ENCODE assay signal across 14 cellular contexts in the genomic region with DNA sequence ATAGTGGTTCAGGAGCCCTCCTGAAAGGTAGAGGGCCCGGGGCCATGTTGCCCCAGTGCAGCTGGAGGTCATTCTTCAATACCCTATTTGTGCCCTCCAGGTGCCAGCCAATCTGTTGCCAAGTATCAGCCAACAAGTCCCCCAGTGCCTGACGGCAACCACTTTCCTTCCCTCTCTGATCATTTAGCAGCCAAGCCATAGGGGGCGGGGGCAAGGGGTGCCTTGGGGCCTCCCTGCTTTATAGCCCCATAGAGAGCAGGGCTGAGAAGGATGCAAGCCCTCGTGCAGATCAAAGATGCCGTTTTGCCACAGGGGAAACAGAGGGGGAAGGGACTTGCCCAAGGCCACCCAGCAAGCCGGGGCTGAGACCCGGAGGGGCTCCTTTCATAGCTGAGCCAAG.
DNase-seq lines count a peak whose midpoint lies in the region; ATAC-seq and TF ChIP-seq lines count a peak whose summit lies in the region.
"Had no signal": no experiment of that assay in that cellular context is flagged by ENCODE, and none has a peak within 500 bp of the region (broad histone marks: within the 10 kb centered on the region; RNA-seq: fewer than 3 reads in every experiment).

No MANE protein-coding gene starts in this region.

- H3K23ac ChIP-seq in neuronal stem cell (ENCODE audit: low read depth, low read length, poor library complexity): no peak overlapping the region

- H2BK120ac ChIP-seq in neuronal stem cell (ENCODE audit: low read depth, low read length): no peak overlapping the region

- no peaks in the 10 kb centered on the region for H3K9me2 ChIP-seq in OCI-LY7 (ENCODE audit: insufficient read depth, low read length)

- H3K79me2 ChIP-seq in OCI-LY7 (ENCODE audit: insufficient read depth, low read depth, low read length): no peaks in the 10 kb centered on the region

- H3K27me3 ChIP-seq in heart left ventricle (peaks cover 0 to 14% (median 0%) of the 10 kb centered on the region in 9 donors), neuronal stem cell (ENCODE audit: control insufficient read depth in 3 of 3, insufficient read depth in 3 of 3, low read depth in 1 of 3, low read length in 3 of 3) (no peaks in the 10 kb centered on the region)

- no peaks in the 10 kb centered on the region for H3K79me1 ChIP-seq in neuronal stem cell (ENCODE audit: low read depth, low read length)

- no peak overlapping the region for H3K9ac ChIP-seq in neuronal stem cell (ENCODE audit: low read depth, low read length, poor library complexity)

- TF ChIP-seq POLR2A in heart left ventricle (IDR thresholded peaks at IDR 0.05): no peak

- H3K4me1 ChIP-seq in heart left ventricle: peaks cover 0 to 7% (median 0%) of the 10 kb centered on the region in 12 donors
- no peaks in the 10 kb centered on the region for H3K4me1 ChIP-seq in neuronal stem cell (ENCODE audit: control insufficient read depth in 2 of 2, insufficient read depth in 1 of 2, low read depth in 1 of 2, low read length in 2 of 2)
- H3K4me1 ChIP-seq in OCI-LY7 (ENCODE audit: insufficient read depth, low read length, poor library complexity, severe bottlenecking): no peaks in the 10 kb centered on the region
- H3K4me1 ChIP-seq: HAP-1 had no signal

- POLR2A ChIA-PET in OCI-LY7 (lab: Charles Lee): no interaction called here

- no peak overlapping the region for H2BK15ac ChIP-seq in neuronal stem cell (ENCODE audit: low read length)

- H4K20me1 ChIP-seq in OCI-LY7 (ENCODE audit: insufficient read depth, low read length): no peaks in the 10 kb centered on the region

- no peak overlapping the region for H2AK5ac ChIP-seq in neuronal stem cell (ENCODE audit: low read depth, low read length)

- CTCF ChIA-PET in OCI-LY7 (lab: Charles Lee; ENCODE audit: unreplicated experiment): no interaction called here

- DNase-seq in cardiac septum (ENCODE audit: low spot score) (peak; percentile 36), heart left ventricle (no peak), coronary artery (ENCODE audit: low spot score) (peak; percentile 53), neuronal stem cell (ENCODE audit: low spot score) (no peak), NCI-H1105 treated with DMSO at 0.1 percent for 48 hours (lab: John Stamatoyannopoulos, UW) (no peak), OCI-LY7 (ENCODE audit: low spot score) (no peak)
- no peak for DNase-seq in activated CD4-positive, alpha-beta T cell treated with anti-CD3 and anti-CD28 coated beads for 48 hours
- DNase-seq: 8988T; AML-193; C1 segment of cervical spinal cord; CD4-positive, alpha-beta memory T cell; DMS79 had no signal

- H2BK5ac ChIP-seq in neuronal stem cell (ENCODE audit: low read length): peak overlapping the region; percentile 53

- H3K14ac ChIP-seq in neuronal stem cell (ENCODE audit: low read length): no peak overlapping the region

- ATAC-seq in heart left ventricle: no peak
- ATAC-seq: GM23338 had no signal

- H3K4ac ChIP-seq in neuronal stem cell (ENCODE audit: low read length): no peak overlapping the region

- no peak overlapping the region for H3K27ac ChIP-seq in heart left ventricle
- H3K27ac ChIP-seq in coronary artery: no peak overlapping the region
- no peak overlapping the region for H3K27ac ChIP-seq in neuronal stem cell (replicated peaks; ENCODE audit: low read length)
- no peak overlapping the region for H3K27ac ChIP-seq in OCI-LY7 (ENCODE audit: low read depth, low read length, poor library complexity, severe bottlenecking)

- H2AFZ ChIP-seq in neuronal stem cell (ENCODE audit: low read length) (no peak overlapping the region), OCI-LY7 (ENCODE audit: low read length) (no peak overlapping the region)
- H2AFZ ChIP-seq: GM23338 had no signal

- no peaks in the 10 kb centered on the region for H3K36me3 ChIP-seq in heart left ventricle
- H3K36me3 ChIP-seq in neuronal stem cell (replicated peaks in 1 of 2; ENCODE audit: control insufficient read depth in 2 of 2, insufficient read depth in 2 of 2, low read length in 2 of 2): no peaks in the 10 kb centered on the region
- H3K36me3 ChIP-seq in OCI-LY7 (ENCODE audit: insufficient read depth, low read length): no peaks in the 10 kb centered on the region
- H3K36me3 ChIP-seq: HAP-1 had no signal

- H4K91ac ChIP-seq in neuronal stem cell (ENCODE audit: low read depth, low read length, poor library complexity): no peak overlapping the region

- H3K4me3 ChIP-seq in heart left ventricle (no peak overlapping the region), coronary artery (no peak overlapping the region), neuronal stem cell (ENCODE audit: low read length in 2 of 2) (no peak overlapping the region), OCI-LY7 (ENCODE audit: low read depth, low read length, poor library complexity, severe bottlenecking) (no peak overlapping the region)
- H3K4me3 ChIP-seq: GM23338, HAP-1 had no signal

- BruUV-seq in OCI-LY7 (replicated peaks; lab: Mats Ljungman, UMichigan): no TSS peak

- no peak overlapping the region for H3K18ac ChIP-seq in neuronal stem cell (ENCODE audit: low read length)

- no peak overlapping the region for H4K8ac ChIP-seq in neuronal stem cell (ENCODE audit: low read depth, low read length)

- TF ChIP-seq CTCF in heart left ventricle (IDR thresholded peaks at IDR 0.05): no peak
- no peak for TF ChIP-seq CTCF in coronary artery (IDR thresholded peaks at IDR 0.05)
- no peak for TF ChIP-seq CTCF in OCI-LY7 (conservative IDR thresholded peaks at IDR 0.05; ENCODE audit: low read length)

- 86 to 93% (median 87%) methylated on average over 4 to 7 of the region's 7 CpGs for WGBS in heart left ventricle, 4 donors
- no CpG with 5 or more reads among the region's 7 CpGs for WGBS in neuronal stem cell (ENCODE audit: extremely low coverage in 2 of 2, insufficient read length in 2 of 2, insufficient replicate concordance in 1 of 2), 2 donors

- H3K9me3 ChIP-seq in heart left ventricle: no peaks in the 10 kb centered on the region
- no peaks in the 10 kb centered on the region for H3K9me3 ChIP-seq in neuronal stem cell (replicated peaks in 1 of 2; ENCODE audit: control insufficient read depth in 2 of 2, insufficient read depth in 1 of 2, low read depth in 1 of 2, low read length in 2 of 2)
- H3K9me3 ChIP-seq in OCI-LY7 (ENCODE audit: low read length): no peaks in the 10 kb centered on the region
- H3K9me3 ChIP-seq: HAP-1 had no signal

- no peak overlapping the region for H2BK12ac ChIP-seq in neuronal stem cell (ENCODE audit: low read length)

- H3K4me2 ChIP-seq in neuronal stem cell (ENCODE audit: insufficient read depth, low read length, poor library complexity, severe bottlenecking) (no peak overlapping the region), OCI-LY7 (ENCODE audit: low read length) (no peak overlapping the region)
- H3K4me2 ChIP-seq: GM23338 had no signal

- intact Hi-C loops in cardiac septum (cut with DNase I) (no loop called here), heart left ventricle (cut with DNase I) (no loop called here), OCI-LY7 (cut with micrococcal nuclease; ENCODE audit: unreplicated experiment) (no loop called here)

Comparison
In these comparisons a context has a peak if more than half of its experiments do, and no peak if none do; other contexts are left out.
1. DNase-seq: peak in cardiac septum (single experiment) and coronary artery (single experiment); none in heart left ventricle (0 of 5), neuronal stem cell (single experiment), NCI-H1105 treated with DMSO at 0.1 percent for 48 hours (single experiment), OCI-LY7 (single experiment) and activated CD4-positive, alpha-beta T cell treated with anti-CD3 and anti-CD28 coated beads for 48 hours (single experiment).